1 cellular context compared by ENCODE assay signal in genomic region chr19:50777830-50778303, GRCh38.
TF ChIP-seq lines count a peak whose summit lies in the region.

No MANE protein-coding gene starts in this region.

TF ChIP-seq in endothelial cell of umbilical vein, 7 proteins besides CTCF, POLR2A, EP300 and RAD21:
- TF ChIP-seq POLR2AphosphoS5 (IDR thresholded peaks at IDR 0.05; ENCODE audit: insufficient read depth, low read depth, low read length) (no peak), EZH2 (IDR thresholded peaks at IDR 0.05; ENCODE audit: borderline replicate concordance, low read depth, low read length, severe bottlenecking) (peak; percentile 48)
